In genomic region chr4:62550106-62550505, GRCh38 we compare ENCODE assay signal across 30 cellular contexts.
"Had no signal": no experiment of that assay in that cellular context is flagged by ENCODE, and none has a peak within 500 bp of the region (broad histone marks: within the 10 kb centered on the region; RNA-seq: fewer than 3 reads in every experiment).

No MANE protein-coding gene starts in this region.

- H3K27ac Mint-ChIP-seq: immature natural killer cell; memory B cell; naive thymus-derived CD8-positive, alpha-beta T cell; stimulated activated naive B cell treated with anti-CD40 and anti-IgM and Interleukin-4, amounts not matched to agents 10 μg/mL and 1 μg/mL and 100 μg/mL, for 72 hours had no signal

- H3K4me1 ChIP-seq: heart left ventricle, left ventricle myocardium inferior, prostate gland, stomach, suprapubic skin, tibial artery, upper lobe of right lung had no signal

- H3K9me3 ChIP-seq: heart left ventricle, left ventricle myocardium inferior, neutrophil, prostate gland, stomach, suprapubic skin, thoracic aorta, tibial artery, upper lobe of right lung had no signal

- H3K4me3 ChIP-seq: heart left ventricle, left ventricle myocardium inferior, lung, prostate gland, skin epidermis, stomach, suprapubic skin, thoracic aorta, tibial artery, upper lobe of right lung had no signal

- DNase-seq: heart left ventricle; immature natural killer cell; kidney; left ventricle myocardium inferior; midbrain; naive thymus-derived CD8-positive, alpha-beta T cell; occipital lobe; posterior cingulate gyrus; retina; right cardiac atrium; stimulated activated CD4-positive, alpha-beta T cell treated with anti-CD3 and anti-CD28 coated beads, Interleukin-12 subunit alpha, Interleukin-12 subunit beta, amount 100 ng/mL, for 4 hours; stimulated activated CD4-positive, alpha-beta T cell treated with anti-CD3 and anti-CD28 coated beads, Interleukin-15, amount 100 ng/mL, for 24 hours; stimulated activated CD4-positive, alpha-beta T cell treated with anti-CD3 and anti-CD28 coated beads, Interleukin-2, amount 100 ng/mL, for 24 hours; stimulated activated CD4-positive, alpha-beta T cell treated with anti-CD3 and anti-CD28 coated beads, Interleukin-4, amount 100 ng/mL, for 1 hour; stimulated activated naive B cell treated with anti-CD40 and anti-IgM and Interleukin-4, amounts not matched to agents 10 μg/mL and 1 μg/mL and 100 μg/mL, for 72 hours; stimulated activated naive CD8-positive, alpha-beta T cell treated with anti-CD3 and anti-CD28 coated beads, Interleukin-15, Interleukin-2, amounts not matched to agents 100 U/mL and 50 U/mL, for 24 hours; stomach; tibial artery; trophoblast cell; upper lobe of right lung had no signal

- H3K4me1 Mint-ChIP-seq: immature natural killer cell; memory B cell; naive thymus-derived CD8-positive, alpha-beta T cell; stimulated activated naive B cell treated with anti-CD40 and anti-IgM and Interleukin-4, amounts not matched to agents 10 μg/mL and 1 μg/mL and 100 μg/mL, for 72 hours had no signal

- H3K27ac ChIP-seq: heart left ventricle, left ventricle myocardium inferior, neutrophil, prostate gland, skin epidermis, stomach, suprapubic skin, thoracic aorta, tibial artery, upper lobe of right lung had no signal

- H3K36me3 Mint-ChIP-seq: memory B cell; stimulated activated naive B cell treated with anti-CD40 and anti-IgM and Interleukin-4, amounts not matched to agents 10 μg/mL and 1 μg/mL and 100 μg/mL, for 72 hours had no signal

- H3K36me3 ChIP-seq: heart left ventricle, left ventricle myocardium inferior, neutrophil, prostate gland, stomach, suprapubic skin, thoracic aorta, tibial artery, upper lobe of right lung had no signal

- H3K27me3 ChIP-seq: heart left ventricle, neutrophil, stomach, suprapubic skin, tibial artery, upper lobe of right lung had no signal

- H3K9me3 Mint-ChIP-seq: nephron, neural crest cell had no signal

- H3K27me3 Mint-ChIP-seq: memory B cell; naive thymus-derived CD8-positive, alpha-beta T cell; stimulated activated naive B cell treated with anti-CD40 and anti-IgM and Interleukin-4, amounts not matched to agents 10 μg/mL and 1 μg/mL and 100 μg/mL, for 72 hours had no signal

- H3K4me3 Mint-ChIP-seq: immature natural killer cell; memory B cell; naive thymus-derived CD8-positive, alpha-beta T cell; nephron; neural crest cell; stimulated activated naive B cell treated with anti-CD40 and anti-IgM and Interleukin-4, amounts not matched to agents 10 μg/mL and 1 μg/mL and 100 μg/mL, for 72 hours had no signal

- ATAC-seq: heart left ventricle; naive thymus-derived CD8-positive, alpha-beta T cell; right cardiac atrium; sciatic nerve; stimulated activated naive B cell treated with anti-CD40 and anti-IgM and Interleukin-4, amounts not matched to agents 10 μg/mL and 1 μg/mL and 100 μg/mL, for 72 hours; stimulated activated naive CD8-positive, alpha-beta T cell treated with anti-CD3 and anti-CD28 coated beads, Interleukin-15, Interleukin-2, amounts not matched to agents 100 U/mL and 50 U/mL, for 24 hours; upper lobe of right lung had no signal
